ENCODE assay signal across 20 cellular contexts in the genomic region with DNA sequence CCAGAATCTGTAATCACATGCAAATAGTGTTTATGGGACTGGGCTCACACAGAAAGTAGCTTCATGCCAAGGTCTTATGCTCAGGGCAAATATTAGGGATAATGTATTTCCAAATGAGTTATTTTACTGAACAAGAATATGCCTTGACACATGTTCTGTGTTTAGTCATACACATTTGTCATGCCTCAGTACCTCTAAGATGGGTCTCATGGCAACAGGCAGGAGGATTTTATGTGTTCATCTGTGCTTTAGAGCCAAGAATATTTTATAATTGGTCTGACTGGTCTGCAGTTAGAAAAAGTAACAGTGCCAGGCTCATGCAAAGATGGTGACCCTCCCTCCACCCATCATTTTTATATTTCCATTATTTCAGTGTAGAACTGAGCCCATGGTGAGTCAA. TPM values are rescaled to one million over a fixed set of nuclear protein-coding genes. Genes with fewer than 3 reads are reported as not detected.
DNase-seq lines count a peak whose midpoint lies in the region; TF ChIP-seq lines count a peak whose summit lies in the region.
"Had no signal": no experiment of that assay in that cellular context is flagged by ENCODE, and none has a peak within 500 bp of the region (broad histone marks: within the 10 kb centered on the region; RNA-seq: fewer than 3 reads in every experiment).

No MANE protein-coding gene starts in this region.

- CTCF ChIA-PET in CD4-positive, alpha-beta memory T cell (lab: Charles Lee; ENCODE audit: partially characterized antibody), result interaction anchor here (1.5 kb wide), 1 partner anchor 171 kb away, joined by 3 read pairs; no protein-coding TSS in a partner anchor
- CTCF ChIA-PET in Calu3 (lab: Charles Lee), result no interaction called here

- no peak overlapping the region for H3K18ac ChIP-seq in mesendoderm (ENCODE audit: low read length)

- in situ Hi-C loops in transverse colon (cut with MboI; ENCODE audit: low pct_ligation_motif_present in 1 of 4, low pct_unique_long_range_greater_than_20kb in 1 of 4, low sequenced_read_pairs in 3 of 4), result no loop called here

- no peaks in the 10 kb centered on the region for H3K79me2 ChIP-seq in mesendoderm (ENCODE audit: control insufficient read depth, insufficient read depth, low read length)

- TF ChIP-seq POLR2A in transverse colon (IDR thresholded peaks at IDR 0.05), result no peak

- no peak overlapping the region for H2BK120ac ChIP-seq in mesendoderm (ENCODE audit: low read depth, low read length)

- no peaks in the 10 kb centered on the region for H3K4me1 ChIP-seq in mesendoderm (ENCODE audit: control insufficient read depth, low read depth, low read length)
- peaks cover 0 to 16% (median 7%) of the 10 kb centered on the region in 4 donors for H3K4me1 ChIP-seq in transverse colon
- no peaks in the 10 kb centered on the region for H3K4me1 ChIP-seq in CD4-positive, alpha-beta memory T cell (ENCODE audit: insufficient read depth, low read length)
- H3K4me1 ChIP-seq: BLaER1 had no signal

- no peak overlapping the region for H2BK5ac ChIP-seq in mesendoderm (ENCODE audit: low read length)

- no peak overlapping the region for H3K4me3 ChIP-seq in mesendoderm (ENCODE audit: low read length)
- no peak overlapping the region for H3K4me3 ChIP-seq in transverse colon
- H3K4me3 ChIP-seq in CD4-positive, alpha-beta memory T cell (ENCODE audit: low read length in 2 of 2), result no peak overlapping the region
- H3K4me3 ChIP-seq: BLaER1, cardiac muscle cell, GM23338, testis had no signal

- H3K36me3 Mint-ChIP-seq in brain (peaks cover 23% of the 10 kb centered on the region), Calu3 (ENCODE audit: insufficient read depth, unreplicated experiment) (no peaks in the 10 kb centered on the region)
- no peaks in the 10 kb centered on the region for H3K36me3 Mint-ChIP-seq in CD4-positive, alpha-beta memory T cell
- H3K36me3 Mint-ChIP-seq: activated naive CD8-positive, alpha-beta T cell treated with anti-CD3 and anti-CD28 coated beads, Interleukin-2, amount 10 ng/mL, durations not matched to agents 7 days and 5 days; natural killer cell had no signal

- H3K36me3 ChIP-seq in mesendoderm (ENCODE audit: control insufficient read depth, insufficient read depth, low read length), result no peaks in the 10 kb centered on the region
- H3K36me3 ChIP-seq in transverse colon, result no peaks in the 10 kb centered on the region
- no peaks in the 10 kb centered on the region for H3K36me3 ChIP-seq in CD4-positive, alpha-beta memory T cell (ENCODE audit: insufficient read depth, low read length)
- H3K36me3 ChIP-seq: BLaER1, cardiac muscle cell had no signal

- no TSS peak for BruUV-seq in Calu3 (replicated peaks; lab: Mats Ljungman, UMichigan)

- no peak overlapping the region for H3K56ac ChIP-seq in mesendoderm (ENCODE audit: low read length)

- H3K27ac ChIP-seq in mesendoderm (ENCODE audit: low read depth, low read length) (no peak overlapping the region), transverse colon (peak overlapping the region in 3 of 4 donors; percentile 21 to 85 (median 83))
- H3K27ac ChIP-seq in CD4-positive, alpha-beta memory T cell (ENCODE audit: low read depth, low read length), result no peak overlapping the region
- H3K27ac ChIP-seq: BLaER1, cardiac muscle cell had no signal

- H3K27me3 ChIP-seq in mesendoderm (ENCODE audit: insufficient read depth, low read length, poor library complexity) (no peaks in the 10 kb centered on the region), transverse colon (peaks cover 7% of the 10 kb centered on the region)
- no peaks in the 10 kb centered on the region for H3K27me3 ChIP-seq in CD4-positive, alpha-beta memory T cell (ENCODE audit: insufficient read depth, low read length)
- H3K27me3 ChIP-seq: cardiac muscle cell, testis had no signal

- H3K9me3 Mint-ChIP-seq in brain (peaks cover 4 to 22% (median 11%) of the 10 kb centered on the region in 5 experiments), Calu3 (ENCODE audit: low read depth, unreplicated experiment) (no peaks in the 10 kb centered on the region)
- H3K9me3 Mint-ChIP-seq in CD4-positive, alpha-beta memory T cell, result no peaks in the 10 kb centered on the region
- H3K9me3 Mint-ChIP-seq: activated naive CD8-positive, alpha-beta T cell treated with anti-CD3 and anti-CD28 coated beads, Interleukin-2, amount 10 ng/mL, durations not matched to agents 7 days and 5 days; activated T-helper 1 cell treated with anti-CD3 and anti-CD28 coated beads, Interleukin-12 subunit alpha, Interleukin-12 subunit beta, Interleukin-2, Interleukin-4 antibody, amounts not matched to agents 30 ng/mL and 10 ng/mL and 1 ng/mL, durations not matched to agents 14 hours and 24 hours and 36 hours; GM23338; natural killer cell; T-helper 2 cell treated with Interferon-gamma antibody and Interleukin-4, amounts not matched to agents 5 μg/mL and 100 μg/mL, for 36 hours had no signal

- TF ChIP-seq CTCF in brain (conservative IDR thresholded peaks at IDR 0.05), result no peak
- TF ChIP-seq CTCF in transverse colon (IDR thresholded peaks at IDR 0.05), result no peak
- TF ChIP-seq CTCF in Calu3 (IDR thresholded peaks at IDR 0.05; ENCODE audit: unreplicated experiment), result no peak

- no peak overlapping the region for H4K5ac ChIP-seq in mesendoderm (ENCODE audit: low read length)

- H3K4me1 Mint-ChIP-seq in brain (peaks cover 72% of the 10 kb centered on the region), Calu3 (ENCODE audit: low read depth, unreplicated experiment) (no peaks in the 10 kb centered on the region)
- peaks cover 0 to 1% (median 0%) of the 10 kb centered on the region in 4 donors for H3K4me1 Mint-ChIP-seq in CD4-positive, alpha-beta memory T cell
- H3K4me1 Mint-ChIP-seq: natural killer cell had no signal

- H2AK5ac ChIP-seq in mesendoderm (ENCODE audit: low read length), result no peak overlapping the region

- H3K23ac ChIP-seq in mesendoderm (ENCODE audit: low read length), result peak overlapping the region; percentile 11

- H3K79me1 ChIP-seq in mesendoderm (ENCODE audit: low read length), result peaks cover 6% of the 10 kb centered on the region

- intact Hi-C loops in transverse colon (cut with DNase I; ENCODE audit: low total_unique reads) (no loop called here), Calu3 (cut with micrococcal nuclease; ENCODE audit: unreplicated experiment) (no loop called here)
- intact Hi-C loops in CD4-positive, alpha-beta memory T cell (cut with micrococcal nuclease), result no loop called here

- H3K4ac ChIP-seq in mesendoderm (ENCODE audit: low read depth, low read length), result no peak overlapping the region

- H2BK15ac ChIP-seq in mesendoderm (replicated peaks; ENCODE audit: low read depth), result no peak overlapping the region

- no peak for TF ChIP-seq EP300 in transverse colon (IDR thresholded peaks at IDR 0.05; ENCODE audit: low read depth)

- H4K8ac ChIP-seq in mesendoderm (ENCODE audit: low read depth, low read length), result no peak overlapping the region

- H3K27me3 Mint-ChIP-seq in brain (no peaks in the 10 kb centered on the region), Calu3 (ENCODE audit: unreplicated experiment) (peaks cover 34% of the 10 kb centered on the region)
- peaks cover 5 to 9% of the 10 kb centered on the region in 2 donors for H3K27me3 Mint-ChIP-seq in CD4-positive, alpha-beta memory T cell

- H3K4me3 Mint-ChIP-seq in brain (peak overlapping the region in 1 of 5 experiments; percentile 4), Calu3 (ENCODE audit: low read depth, unreplicated experiment) (no peak overlapping the region)
- H3K4me3 Mint-ChIP-seq in CD4-positive, alpha-beta memory T cell, result no peak overlapping the region
- H3K4me3 Mint-ChIP-seq: activated naive CD8-positive, alpha-beta T cell treated with anti-CD3 and anti-CD28 coated beads, Interleukin-2, amount 10 ng/mL, durations not matched to agents 7 days and 5 days; activated T-helper 1 cell treated with anti-CD3 and anti-CD28 coated beads, Interleukin-12 subunit alpha, Interleukin-12 subunit beta, Interleukin-2, Interleukin-4 antibody, amounts not matched to agents 30 ng/mL and 10 ng/mL and 1 ng/mL, durations not matched to agents 14 hours and 24 hours and 36 hours; GM23338; natural killer cell; T-helper 2 cell treated with Interferon-gamma antibody and Interleukin-4, amounts not matched to agents 5 μg/mL and 100 μg/mL, for 36 hours had no signal

- no peaks in the 10 kb centered on the region for H3K9me3 ChIP-seq in transverse colon
- H3K9me3 ChIP-seq in CD4-positive, alpha-beta memory T cell (ENCODE audit: control insufficient read depth in 1 of 2, low read length in 2 of 2), result no peaks in the 10 kb centered on the region
- H3K9me3 ChIP-seq: BLaER1, testis had no signal

- POLR2A ChIA-PET in CD4-positive, alpha-beta memory T cell (lab: Charles Lee; ENCODE audit: partially characterized antibody), result no interaction called here

- peak; percentile 6 for DNase-seq in NCI-H2029 (lab: John Stamatoyannopoulos, UW)
- no peak for DNase-seq in NCI-H2029 treated with DMSO at 0.1 percent for 48 hours (lab: John Stamatoyannopoulos, UW)
- DNase-seq in mesendoderm, result no peak
- no peak for DNase-seq in transverse colon
- DNase-seq in CD4-positive, alpha-beta memory T cell, result no peak
- DNase-seq in SHP77 treated with DMSO at 0.1 percent for 48 hours (lab: John Stamatoyannopoulos, UW), result no peak
- no peak for DNase-seq in Calu3
- DNase-seq: activated CD8-positive, alpha-beta memory T cell treated with anti-CD3 and anti-CD28 coated beads for 24 hours; activated naive CD8-positive, alpha-beta T cell treated with anti-CD3 and anti-CD28 coated beads, Interleukin-2, amount 10 ng/mL, durations not matched to agents 7 days and 5 days; head of caudate nucleus; natural killer cell; NCI-H1930; NCI-H774; testis had no signal

- H3K27ac Mint-ChIP-seq in brain (peak overlapping the region; percentile 33 to 94 (median 88)), Calu3 (ENCODE audit: unreplicated experiment) (no peak overlapping the region)
- no peak overlapping the region for H3K27ac Mint-ChIP-seq in CD4-positive, alpha-beta memory T cell
- H3K27ac Mint-ChIP-seq: activated naive CD8-positive, alpha-beta T cell treated with anti-CD3 and anti-CD28 coated beads, Interleukin-2, amount 10 ng/mL, durations not matched to agents 7 days and 5 days; activated T-helper 1 cell treated with anti-CD3 and anti-CD28 coated beads, Interleukin-12 subunit alpha, Interleukin-12 subunit beta, Interleukin-2, Interleukin-4 antibody, amounts not matched to agents 30 ng/mL and 10 ng/mL and 1 ng/mL, durations not matched to agents 14 hours and 24 hours and 36 hours; natural killer cell; T-helper 2 cell treated with Interferon-gamma antibody and Interleukin-4, amounts not matched to agents 5 μg/mL and 100 μg/mL, for 36 hours had no signal

- no peak overlapping the region for H3K4me2 ChIP-seq in mesendoderm (ENCODE audit: low read length)
- H3K4me2 ChIP-seq: BLaER1, GM23338 had no signal

- H3K9ac ChIP-seq in mesendoderm (ENCODE audit: low read length), result no peak overlapping the region
- H3K9ac ChIP-seq: BLaER1 had no signal

RNA-seq across cellular contexts. Expression of gene JAM3, which starts 49.1 kb away (rescaled TPM):
- polyA plus RNA-seq in brain (ENCODE audit: insufficient read depth, low read depth, low replicate concordance), result 125 TPM
- 21.5 TPM for polyA plus RNA-seq in mesendoderm (2013, experiment 1 of 2)
- polyA plus RNA-seq in mesendoderm (2013, experiment 2 of 2), result 21.3 TPM
- total RNA-seq in transverse colon (10 to 100 TPM in 3 of 4 donors, 1 to 10 TPM in 1; 7.8 to 56.9 (median 13.8) TPM), Calu3 (2022) (0.22 TPM in 1 of 2 replicates, not detected in the other)
- total RNA-seq in CD4-positive, alpha-beta memory T cell, result 1 to 10 TPM; 6.8 to 8.3 TPM
- polyA plus RNA-seq in CD4-positive, alpha-beta memory T cell, result 1 to 10 TPM; 6.5 to 6.6 TPM

Comparison
In these comparisons a context has a peak if more than half of its experiments do, and no peak if none do; other contexts are left out.
1. H3K27ac Mint-ChIP-seq: peak in brain (5 of 5); none in CD4-positive, alpha-beta memory T cell (0 of 7) and Calu3 (single experiment).
2. H3K27ac ChIP-seq: peak in transverse colon (3 of 4); none in mesendoderm (single experiment) and CD4-positive, alpha-beta memory T cell (single experiment).